In genomic region chr2:57460875-57461274, GRCh38 we compare ENCODE assay signal across 18 cellular contexts.
"Had no signal": no experiment of that assay in that cellular context is flagged by ENCODE, and none has a peak within 500 bp of the region (broad histone marks: within the 10 kb centered on the region; RNA-seq: fewer than 3 reads in every experiment).

No MANE protein-coding gene starts in this region.

- H3K9ac ChIP-seq: parathyroid adenoma had no signal

- H3K27ac ChIP-seq: brain microvascular endothelial cell, lower lobe of right lung, parathyroid adenoma, skin epidermis, stomach had no signal

- H3K27me3 ChIP-seq: brain microvascular endothelial cell, stomach had no signal

- FAIRE-seq: urothelium cell line had no signal

- H2AFZ ChIP-seq: parathyroid adenoma had no signal

- DNase-seq: activated CD4-positive, alpha-beta T cell treated with anti-CD3 and anti-CD28 coated beads, Interleukin-2, amount 50 U/mL, for 48 hours; activated CD4-positive, CD25-positive, alpha-beta regulatory T cell treated with anti-CD3 and anti-CD28 coated beads, Interleukin-2, amount 50 U/mL, for 72 hours; activated CD8-positive, alpha-beta memory T cell treated with anti-CD3 and anti-CD28 coated beads, Interleukin-2, amount 10 ng/mL, durations not matched to agents 7 days and 5 days; activated effector memory CD4-positive, alpha-beta T cell treated with Interleukin-2 at 50 U/mL for 16 hours; activated T-cell treated with anti-CD3 and anti-CD28 coated beads, Interleukin-2, amount 50 U/mL, for 24 hours; brain microvascular endothelial cell; cerebellar nuclear complex; endodermal cell; erythroblast; hypothalamus; lower lobe of right lung; midbrain; retina; stomach had no signal

- H3K4me1 ChIP-seq: lower lobe of right lung, parathyroid adenoma, stomach had no signal

- H3K4me3 ChIP-seq: lower lobe of right lung, skin epidermis, stomach had no signal

- ATAC-seq: activated CD8-positive, alpha-beta memory T cell treated with anti-CD3 and anti-CD28 coated beads, Interleukin-2, amount 10 ng/mL, durations not matched to agents 7 days and 5 days; activated naive CD4-positive, alpha-beta T cell treated with anti-CD3 and anti-CD28 coated beads, Interleukin-2, amount 50 U/mL, for 72 hours; lower lobe of right lung had no signal

- H3K79me2 ChIP-seq: parathyroid adenoma had no signal

- H3K36me3 ChIP-seq: brain microvascular endothelial cell, lower lobe of right lung, stomach had no signal

- H3K9me3 ChIP-seq: lower lobe of right lung, stomach had no signal
